17 cellular contexts compared by ENCODE assay signal in genomic region chr10:18094793-18095192, GRCh38. TPM values are rescaled to one million over a fixed set of nuclear protein-coding genes. Genes with fewer than 3 reads are reported as not detected.
DNase-seq lines count a peak whose midpoint lies in the region; ATAC-seq and TF ChIP-seq lines count a peak whose summit lies in the region.
"Had no signal": no experiment of that assay in that cellular context is flagged by ENCODE, and none has a peak within 500 bp of the region (broad histone marks: within the 10 kb centered on the region; RNA-seq: fewer than 3 reads in every experiment).

No MANE protein-coding gene starts in this region.

- DNase-seq in H9, result no peak
- peak; percentile 49 for DNase-seq in endodermal cell
- no peak for DNase-seq in chondrocyte (ENCODE audit: low spot score)
- no peak for DNase-seq in stimulated activated naive CD4-positive, alpha-beta T cell (lab: John Stamatoyannopoulos, UW)
- DNase-seq: CD8-positive, alpha-beta T cell; COR-L47; DMS53; GOT3; IMR-90; KBM-7 had no signal

- H4K91ac ChIP-seq in H9 (ENCODE audit: insufficient read length, low read depth, low read length), result no peak overlapping the region

- no peak overlapping the region for H3K4me3 ChIP-seq in endodermal cell (ENCODE audit: low read length)
- H3K4me3 ChIP-seq in iPS-20b (ENCODE audit: low read length), result peak overlapping the region; percentile 13; the same call in 1 of the 2 replicates
- H3K4me3 ChIP-seq: A549, GM12878 had no signal

- H3K27ac ChIP-seq in H9 (ENCODE audit: insufficient read length, low read depth, low read length) (no peak overlapping the region), endodermal cell (ENCODE audit: low read depth, low read length) (no peak overlapping the region), iPS-20b (ENCODE audit: low read length) (no peak overlapping the region)
- H3K27ac ChIP-seq: A549 had no signal

- no peak for ATAC-seq in HG02678 (IDR thresholded peaks at IDR 0.05; ENCODE audit: unreplicated experiment)
- ATAC-seq: A549; CD8-positive, alpha-beta T cell; GM12878; HCT116 had no signal

- H3K4me3 Mint-ChIP-seq in H9, result no peak overlapping the region; a peak in 2 of 5 replicates
- no peak overlapping the region for H3K4me3 Mint-ChIP-seq in endodermal cell
- no peak overlapping the region for H3K4me3 Mint-ChIP-seq in chondrocyte (ENCODE audit: unreplicated experiment)
- H3K4me3 Mint-ChIP-seq: CD14-positive monocyte; CD8-positive, alpha-beta T cell had no signal

- H3K27me3 ChIP-seq in H9 (ENCODE audit: insufficient read depth, low read length) (no peaks in the 10 kb centered on the region), endodermal cell (ENCODE audit: control insufficient read depth, insufficient read depth, low read length, poor library complexity, severe bottlenecking) (no peaks in the 10 kb centered on the region), iPS-20b (ENCODE audit: insufficient read depth, low read length) (no peaks in the 10 kb centered on the region)

- H3K27ac Mint-ChIP-seq in H9 (peak overlapping the region in 2 of 3 experiments; percentile 90 to 96; a peak in 5 of 7 replicates), endodermal cell (no peak overlapping the region), chondrocyte (ENCODE audit: unreplicated experiment) (no peak overlapping the region)
- H3K27ac Mint-ChIP-seq: CD14-positive monocyte; CD8-positive, alpha-beta T cell had no signal

- no CpG with 5 or more reads among the region's 2 CpGs for WGBS in H9 (ENCODE audit: extremely low coverage, insufficient read length, low lambda C conversion rate)
- WGBS in endodermal cell (ENCODE audit: insufficient coverage in 1 of 2, insufficient read length in 1 of 2), 2 experiments, result 87 to 92% methylated on average over 2 of the region's 2 CpGs

- H3K9me3 Mint-ChIP-seq in H9 (no peaks in the 10 kb centered on the region), endodermal cell (peaks cover 2% of the 10 kb centered on the region), chondrocyte (ENCODE audit: low read depth) (no peaks in the 10 kb centered on the region)

- H3K9me3 ChIP-seq in H9 (ENCODE audit: control insufficient read depth, low read depth, low read length) (no peaks in the 10 kb centered on the region), endodermal cell (ENCODE audit: control insufficient read depth, low read length) (no peaks in the 10 kb centered on the region), iPS-20b (ENCODE audit: insufficient read depth, low read depth, low read length) (no peaks in the 10 kb centered on the region)
- H3K9me3 ChIP-seq: A549 had no signal

- H3K27me3 Mint-ChIP-seq in H9 (ENCODE audit: low read depth), result no peaks in the 10 kb centered on the region; the same call in 1 of the 2 replicates
- no peaks in the 10 kb centered on the region for H3K27me3 Mint-ChIP-seq in endodermal cell (ENCODE audit: insufficient read depth)
- H3K27me3 Mint-ChIP-seq in chondrocyte (ENCODE audit: low read depth), result peaks cover 8% of the 10 kb centered on the region

- H4K5ac ChIP-seq in H9 (ENCODE audit: insufficient read length, low read depth, low read length), result no peak overlapping the region

- no peaks in the 10 kb centered on the region for H3K36me3 ChIP-seq in endodermal cell (ENCODE audit: control insufficient read depth, insufficient read depth, low read length)
- H3K36me3 ChIP-seq in iPS-20b (ENCODE audit: insufficient read depth, low read depth, low read length), result no peaks in the 10 kb centered on the region

- no peak overlapping the region for H3K4ac ChIP-seq in H9 (ENCODE audit: low read depth, low read length)

- H3K14ac ChIP-seq in H9 (ENCODE audit: insufficient read depth, low read length), result no peak overlapping the region

- H3K36me3 Mint-ChIP-seq in H9 (ENCODE audit: insufficient read depth in 1 of 3, low read depth in 3 of 3), result no peaks in the 10 kb centered on the region; a peak in 1 of 7 replicates
- H3K36me3 Mint-ChIP-seq in endodermal cell (ENCODE audit: low read depth), result no peaks in the 10 kb centered on the region
- no peaks in the 10 kb centered on the region for H3K36me3 Mint-ChIP-seq in chondrocyte (ENCODE audit: low read depth)
- H3K36me3 Mint-ChIP-seq: CD14-positive monocyte; CD8-positive, alpha-beta T cell had no signal

- no peak overlapping the region for H2BK20ac ChIP-seq in H9 (ENCODE audit: low read depth, low read length, poor library complexity, severe bottlenecking)

- TF ChIP-seq CTCF in H9 (conservative IDR thresholded peaks at IDR 0.05), result no peak
- TF ChIP-seq CTCF in endodermal cell (conservative IDR thresholded peaks at IDR 0.05), result no peak
- no peak for TF ChIP-seq CTCF in chondrocyte (IDR thresholded peaks at IDR 0.05)

- no peak overlapping the region for H2AFZ ChIP-seq in H9 (ENCODE audit: low read length)

- no peak overlapping the region for H3K4me2 ChIP-seq in H9 (ENCODE audit: insufficient read depth, insufficient read length, low read length)
- H3K4me2 ChIP-seq: A549 had no signal

- no peak overlapping the region for H3K18ac ChIP-seq in H9 (ENCODE audit: insufficient read length, low read depth, low read length)

- H3K4me1 Mint-ChIP-seq in H9, result peaks cover 43 to 50% of the 10 kb centered on the region in 2 experiments
- H3K4me1 Mint-ChIP-seq in endodermal cell, result peaks cover 3% of the 10 kb centered on the region
- no peaks in the 10 kb centered on the region for H3K4me1 Mint-ChIP-seq in chondrocyte (ENCODE audit: low read depth)

- H3K56ac ChIP-seq in H9 (ENCODE audit: insufficient read length, low read depth, low read length), result no peak overlapping the region

- no peaks in the 10 kb centered on the region for H3K79me2 ChIP-seq in H9 (ENCODE audit: insufficient read depth, low read length)

- no peak overlapping the region for H3K23ac ChIP-seq in H9 (ENCODE audit: insufficient read length, low read depth, low read length)

- no peak overlapping the region for H3T11ph ChIP-seq in H9 (ENCODE audit: low read length)

- H3K9ac ChIP-seq in H9 (ENCODE audit: extremely low read depth, insufficient read length, low read length) (no peak overlapping the region), endodermal cell (ENCODE audit: extremely low read depth, low read length, poor library complexity, severe bottlenecking) (no peak overlapping the region), iPS-20b (ENCODE audit: low read depth, low read length) (peak overlapping the region; percentile 55; the same call in 1 of the 2 replicates)

- no peak overlapping the region for H2BK15ac ChIP-seq in H9 (ENCODE audit: low read depth, low read length)

- no peaks in the 10 kb centered on the region for H4K20me1 ChIP-seq in H9 (ENCODE audit: control insufficient read depth, insufficient read depth, insufficient read length)

- H2BK120ac ChIP-seq in H9 (ENCODE audit: low read depth, low read length, poor library complexity, severe bottlenecking), result no peak overlapping the region

- no peak overlapping the region for H4K8ac ChIP-seq in H9 (replicated peaks; ENCODE audit: insufficient read length, low read depth, low read length)

- H2AK5ac ChIP-seq in H9 (ENCODE audit: insufficient read length, low read length), result no peak overlapping the region

- no peak overlapping the region for H2BK12ac ChIP-seq in H9 (ENCODE audit: insufficient read length, low read depth, low read length)

- no peaks in the 10 kb centered on the region for H3K23me2 ChIP-seq in H9 (ENCODE audit: insufficient read length, low read depth, low read length, poor library complexity, severe bottlenecking)

- H3K4me1 ChIP-seq in H9 (ENCODE audit: insufficient read depth, low read length) (peaks cover 8% of the 10 kb centered on the region), endodermal cell (ENCODE audit: control insufficient read depth, insufficient read depth, low read length) (no peaks in the 10 kb centered on the region), iPS-20b (ENCODE audit: insufficient read depth, low read length) (peaks cover 24% of the 10 kb centered on the region; the same call in 1 of the 2 replicates)
- H3K4me1 ChIP-seq: A549 had no signal

- no peaks in the 10 kb centered on the region for H3K79me1 ChIP-seq in H9 (ENCODE audit: insufficient read depth, low read depth, low read length, poor library complexity, severe bottlenecking)

- H2BK5ac ChIP-seq in H9 (ENCODE audit: insufficient read length, low read length), result no peak overlapping the region

RNA-seq across cellular contexts. Expression of gene CACNB2, which starts 45.4 kb away (rescaled TPM):
- total RNA-seq in H9 (2021), result 1.3 and 2.6 TPM in 2 replicates
- 1 to 10 TPM; 1.9 to 4.6 TPM for total RNA-seq in endodermal cell
- 1.6 TPM for polyA plus RNA-seq in endodermal cell (2013, experiment 1 of 2)
- 0.91 TPM for polyA plus RNA-seq in endodermal cell (2013, experiment 2 of 2)
- 0.10 to 0.38 TPM (median 0.25 TPM) in 3 replicates for total RNA-seq in chondrocyte
- total RNA-seq: CD8-positive, alpha-beta T cell; G401 had no signal
- polyA plus RNA-seq: A549 had no signal

Comparison
In these comparisons a context has a peak if more than half of its experiments do, and no peak if none do; other contexts are left out.
1. H3K27ac Mint-ChIP-seq: peak in H9 (2 of 3); none in endodermal cell (single experiment) and chondrocyte (single experiment).